Comparison of ENCODE assay signal across 29 cellular contexts in genomic region chr19:46111376-46111775, GRCh38. TPM values are rescaled to one million over a fixed set of nuclear protein-coding genes. Genes with fewer than 3 reads are reported as not detected.
DNase-seq lines count a peak whose midpoint lies in the region; ATAC-seq and TF ChIP-seq lines count a peak whose summit lies in the region.
"Had no signal": no experiment of that assay in that cellular context is flagged by ENCODE, and none has a peak within 500 bp of the region (broad histone marks: within the 10 kb centered on the region; RNA-seq: fewer than 3 reads in every experiment).

No MANE protein-coding gene starts in this region.

- WGBS in mammary epithelial cell (ENCODE audit: low coverage, missing lambda C conversion rate), result 7% methylated on average over 3 of the region's 3 CpGs
- WGBS in trophoblast cell (ENCODE audit: extremely low coverage, insufficient coverage, insufficient read length), result no CpG with 5 or more reads among the region's 3 CpGs

- no peak overlapping the region for H4K91ac ChIP-seq in trophoblast cell (ENCODE audit: low read depth, low read length)

- intact Hi-C loops in mammary epithelial cell (cut with micrococcal nuclease), result no loop called here

- POLR2A ChIA-PET in HEK293T (lab: Yijun Ruan, JAX), result no interaction called here

- no peak overlapping the region for H3K14ac ChIP-seq in trophoblast cell (ENCODE audit: low read length)

- peak overlapping the region; percentile 8 for H2BK12ac ChIP-seq in trophoblast cell (ENCODE audit: low read length)

- H3K27ac ChIP-seq in mammary epithelial cell (ENCODE audit: insufficient read depth, low read depth, low read length) (peak overlapping the region; percentile 28), trophoblast cell (ENCODE audit: low read depth, low read length) (no peak overlapping the region)
- H3K27ac ChIP-seq: BLaER1 treated with 17β-estradiol and CSF1 and Interleukin-3, amounts not matched to agents 10 nM and 100 nM; GM23248; KMS-11 had no signal

- no peak overlapping the region for H3K18ac ChIP-seq in trophoblast cell (ENCODE audit: low read length)

- H3K79me1 ChIP-seq in trophoblast cell (ENCODE audit: low read length), result peaks cover 14% of the 10 kb centered on the region

- H2AFZ ChIP-seq in mammary epithelial cell (ENCODE audit: low read depth, low read length), result no peak overlapping the region
- no peak overlapping the region for H2AFZ ChIP-seq in trophoblast cell (ENCODE audit: insufficient read depth, low read length, poor library complexity)
- H2AFZ ChIP-seq: GM23248 had no signal

- no peak overlapping the region for H4K12ac ChIP-seq in trophoblast cell (ENCODE audit: low read depth, low read length)

- BruUV-seq in mammary epithelial cell (replicated peaks; lab: Mats Ljungman, UMichigan), result no TSS peak

- in situ Hi-C loops in mammary epithelial cell (cut with MboI; ENCODE audit: low sequenced_read_pairs in 2 of 2), result no loop called here

- H3K27me3 ChIP-seq in mammary epithelial cell (ENCODE audit: insufficient read depth, low read length) (no peaks in the 10 kb centered on the region), trophoblast cell (ENCODE audit: insufficient read depth, low read length) (no peaks in the 10 kb centered on the region)
- H3K27me3 ChIP-seq: BLaER1 treated with 17β-estradiol and CSF1 and Interleukin-3, amounts not matched to agents 10 nM and 100 nM had no signal

- H3K4ac ChIP-seq in trophoblast cell (ENCODE audit: low read depth, low read length), result no peak overlapping the region

- H3K4me1 ChIP-seq in mammary epithelial cell (ENCODE audit: insufficient read depth, low read length), result peaks cover 37% of the 10 kb centered on the region
- H3K4me1 ChIP-seq in trophoblast cell (ENCODE audit: control insufficient read depth in 1 of 2, insufficient read depth in 2 of 2, low read length in 2 of 2), result peaks cover 5 to 6% of the 10 kb centered on the region in 2 experiments

- dilution Hi-C loops in mammary epithelial cell (cut with HindIII; ENCODE audit: low sequenced_read_pairs), result no loop called here

- TF ChIP-seq CTCF in mammary epithelial cell (conservative IDR thresholded peaks at IDR 0.05 in 1 of 2, IDR thresholded peaks at IDR 0.05 in 1 of 2; ENCODE audit: extremely low read depth in 1 of 2, insufficient read depth in 1 of 2, low read depth in 1 of 2, low read length in 2 of 2), result no peak

- H3K79me2 ChIP-seq in mammary epithelial cell (ENCODE audit: insufficient read depth, low read length) (no peaks in the 10 kb centered on the region), trophoblast cell (ENCODE audit: control insufficient read depth, insufficient read depth, low read length, poor library complexity) (no peaks in the 10 kb centered on the region)

- H4K20me1 ChIP-seq in mammary epithelial cell (ENCODE audit: insufficient read depth, low read length), result no peaks in the 10 kb centered on the region
- H4K20me1 ChIP-seq: BLaER1 treated with 17β-estradiol and CSF1 and Interleukin-3, amounts not matched to agents 10 nM and 100 nM had no signal

- H2BK5ac ChIP-seq in trophoblast cell (ENCODE audit: low read depth, low read length, poor library complexity), result no peak overlapping the region

- H3K9me3 ChIP-seq in mammary epithelial cell (replicated peaks; ENCODE audit: insufficient read depth, low read length) (peaks cover 4% of the 10 kb centered on the region), trophoblast cell (ENCODE audit: insufficient read depth, low read depth, low read length) (peaks cover 2% of the 10 kb centered on the region)

- peak overlapping the region; percentile 11 for H2BK120ac ChIP-seq in trophoblast cell (ENCODE audit: insufficient read depth, low read length, poor library complexity)

- no peak overlapping the region for H3K9ac ChIP-seq in mammary epithelial cell (ENCODE audit: insufficient read depth, low read length)
- no peak overlapping the region for H3K9ac ChIP-seq in trophoblast cell (ENCODE audit: low read length)
- H3K9ac ChIP-seq: BLaER1 treated with 17β-estradiol and CSF1 and Interleukin-3, amounts not matched to agents 10 nM and 100 nM; GM23248; KMS-11 had no signal

- CTCF ChIA-PET in mammary epithelial cell (lab: Charles Lee; ENCODE audit: low non-redundant PET) (no interaction called here), HEK293T (lab: Yijun Ruan, JAX) (no interaction called here)

- DNase-seq in Ammon's horn (ENCODE audit: low spot score) (peak; percentile 34), NCI-H1930 (lab: John Stamatoyannopoulos, UW) (peak; percentile 33 to 81), mammary epithelial cell (peak; percentile 72), trophoblast cell (no peak), NCI-H510A (lab: John Stamatoyannopoulos, UW) (no peak), MV-4-11 (lab: John Stamatoyannopoulos, UW) (no peak), HEK293T (ENCODE audit: extremely low spot score) (no peak)
- DNase-seq: CD4-positive, alpha-beta memory T cell; COR-L47; DMS53; GM23248; H7; HFFc6; NCI-H1092 treated with DMSO at 0.1 percent for 48 hours; NCI-H1436 treated with DMSO at 0.1 percent for 48 hours; NCI-H2029 treated with DMSO at 0.1 percent for 48 hours; NCI-H2227 treated with DMSO at 0.1 percent for 48 hours; RPMI8226; SHP77; T-cell had no signal

- ATAC-seq in GM18909 (IDR thresholded peaks at IDR 0.05; ENCODE audit: poor library complexity, unreplicated experiment), result no peak
- ATAC-seq: T-cell had no signal

- H3K4me2 ChIP-seq in mammary epithelial cell (ENCODE audit: insufficient read depth, low read depth, low read length) (peak overlapping the region; percentile 20), trophoblast cell (ENCODE audit: low read length) (no peak overlapping the region)
- H3K4me2 ChIP-seq: BLaER1 treated with 17β-estradiol and CSF1 and Interleukin-3, amounts not matched to agents 10 nM and 100 nM; KMS-11 had no signal

- H3K36me3 ChIP-seq in mammary epithelial cell (ENCODE audit: insufficient read depth, low read length) (no peaks in the 10 kb centered on the region), trophoblast cell (ENCODE audit: control insufficient read depth in 1 of 2, insufficient read depth in 2 of 2, low read length in 2 of 2) (no peaks in the 10 kb centered on the region)
- H3K36me3 ChIP-seq: BLaER1 treated with 17β-estradiol and CSF1 and Interleukin-3, amounts not matched to agents 10 nM and 100 nM had no signal

- no peak overlapping the region for H4K8ac ChIP-seq in trophoblast cell (ENCODE audit: low read depth, low read length)

- H2AK5ac ChIP-seq in trophoblast cell (ENCODE audit: low read length), result no peak overlapping the region

- H3K4me3 ChIP-seq in mammary epithelial cell (replicated peaks in 1 of 3; ENCODE audit: insufficient read depth in 1 of 3, low read depth in 2 of 3, low read length in 3 of 3) (no peak overlapping the region), trophoblast cell (ENCODE audit: low read depth, low read length) (no peak overlapping the region)
- H3K4me3 ChIP-seq: BLaER1 treated with 17β-estradiol and CSF1 and Interleukin-3, amounts not matched to agents 10 nM and 100 nM; GM23248 had no signal

- H3K23ac ChIP-seq in trophoblast cell (ENCODE audit: low read length), result no peak overlapping the region

TF ChIP-seq in HEK293T, 16 proteins besides CTCF, POLR2A, EP300 and RAD21:
- TF ChIP-seq L3MBTL2 (conservative IDR thresholded peaks at IDR 0.05) (no peak), CTBP1 (IDR thresholded peaks at IDR 0.05; ENCODE audit: borderline replicate concordance) (no peak), SP1 (IDR thresholded peaks at IDR 0.05) (no peak), FOXA1 (IDR thresholded peaks at IDR 0.05) (no peak), HDGF (IDR thresholded peaks at IDR 0.05; ENCODE audit: borderline replicate concordance) (no peak), BHLHE40 (IDR thresholded peaks at IDR 0.05; ENCODE audit: borderline replicate concordance) (no peak), LEF1 (IDR thresholded peaks at IDR 0.05; ENCODE audit: borderline replicate concordance) (no peak), ELF4 (IDR thresholded peaks at IDR 0.05) (no peak), TARDBP (IDR thresholded peaks at IDR 0.05) (no peak), ARNT (IDR thresholded peaks at IDR 0.05) (no peak), ZNF384 (IDR thresholded peaks at IDR 0.05) (no peak), SUZ12 (IDR thresholded peaks at IDR 0.05) (no peak), FOXK2 (IDR thresholded peaks at IDR 0.05) (no peak), NFRKB (IDR thresholded peaks at IDR 0.05) (no peak), FOXM1 (IDR thresholded peaks at IDR 0.05; ENCODE audit: borderline replicate concordance) (no peak)
- TF ChIP-seq, protein P1, sequence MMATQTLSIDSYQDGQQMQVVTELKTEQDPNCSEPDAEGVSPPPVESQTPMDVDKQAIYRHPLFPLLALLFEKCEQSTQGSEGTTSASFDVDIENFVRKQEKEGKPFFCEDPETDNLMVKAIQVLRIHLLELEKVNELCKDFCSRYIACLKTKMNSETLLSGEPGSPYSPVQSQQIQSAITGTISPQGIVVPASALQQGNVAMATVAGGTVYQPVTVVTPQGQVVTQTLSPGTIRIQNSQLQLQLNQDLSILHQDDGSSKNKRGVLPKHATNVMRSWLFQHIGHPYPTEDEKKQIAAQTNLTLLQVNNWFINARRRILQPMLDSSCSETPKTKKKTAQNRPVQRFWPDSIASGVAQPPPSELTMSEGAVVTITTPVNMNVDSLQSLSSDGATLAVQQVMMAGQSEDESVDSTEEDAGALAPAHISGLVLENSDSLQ (IDR thresholded peaks at IDR 0.05), result no peak

RNA-seq across cellular contexts. Expression of gene IGFL3, which starts 13.1 kb away (rescaled TPM):
- 100 to 1,000 TPM in 1 of 2 donors, 10 to 100 TPM in 1; 62.8 to 295 TPM for total RNA-seq in mammary epithelial cell
- 179 TPM for polyA plus RNA-seq in mammary epithelial cell
- polyA minus RNA-seq in mammary epithelial cell, result 78.6 TPM
- 0.39 and 0.48 TPM in 2 replicates for polyA plus RNA-seq in trophoblast cell (2013)
- total RNA-seq: A172; CD4-positive, alpha-beta memory T cell; Daoy; GM23248; H7; HFFc6; NCI-H460; SK-MEL-5; T-cell had no signal
- polyA plus RNA-seq: AG04450; CD4-positive, alpha-beta memory T cell; GM23248; IgD-negative memory B cell had no signal

RNA-seq across cellular contexts. Expression of gene IGFL2, which starts 36.7 kb away (rescaled TPM):
- total RNA-seq in mammary epithelial cell, result 1 to 10 TPM in 1 of 2 donors, under 1 TPM in 1; under 0.01 to 1.9 TPM
- polyA plus RNA-seq in mammary epithelial cell, result 1.3 TPM
- polyA minus RNA-seq in mammary epithelial cell, result not detected
- 1.8 and 2.4 TPM in 2 replicates for polyA plus RNA-seq in trophoblast cell (2013)
- total RNA-seq: A172, Daoy, GM23248, HFFc6, NCI-H460, SK-MEL-5 had no signal
- polyA plus RNA-seq: AG04450, GM23248, IgD-negative memory B cell had no signal

Comparison
In these comparisons a context has a peak if more than half of its experiments do, and no peak if none do; other contexts are left out.
1. DNase-seq: peak in Ammon's horn (single experiment), NCI-H1930 (2 of 2) and mammary epithelial cell (single experiment); none in trophoblast cell (0 of 2), NCI-H510A (single experiment), MV-4-11 (single experiment) and HEK293T (single experiment).